ENCODE assay signal across 8 cellular contexts in the genomic region with DNA sequence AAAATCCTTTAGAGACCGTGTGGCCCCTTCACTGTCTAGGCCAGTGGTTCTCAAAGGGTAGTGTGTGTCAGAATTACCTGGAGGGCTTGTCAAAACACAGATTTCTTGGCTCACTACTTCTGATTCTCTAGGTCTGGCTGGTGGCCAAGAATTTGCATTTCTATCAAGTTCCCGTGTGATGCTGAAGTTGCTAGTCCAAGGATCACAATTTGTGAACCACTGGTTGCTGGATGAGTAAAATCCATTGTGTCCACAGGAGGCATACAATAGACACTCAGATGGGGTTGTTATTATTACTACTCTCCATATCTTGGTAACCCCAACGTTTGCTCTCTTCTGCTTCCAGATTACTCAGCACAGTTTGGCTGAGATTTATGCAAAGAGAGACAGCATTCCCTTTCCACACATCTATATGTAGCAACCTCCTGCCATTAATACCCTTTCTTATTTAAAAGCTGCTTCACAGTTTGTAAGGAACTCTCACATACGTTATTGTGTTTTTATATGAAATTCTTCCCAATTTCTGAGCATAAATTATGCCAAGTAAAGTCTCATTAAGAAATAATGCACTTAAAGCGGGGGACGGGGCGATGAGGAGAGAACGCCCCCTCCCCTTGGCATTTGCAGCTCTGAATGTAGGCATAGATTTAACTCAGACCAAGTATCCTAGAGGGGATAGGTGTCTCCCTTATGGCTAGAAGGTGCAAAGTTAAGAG.
DNase-seq lines count a peak whose midpoint lies in the region; ATAC-seq and TF ChIP-seq lines count a peak whose summit lies in the region.

No MANE protein-coding gene starts in this region.

- H3K4me1 Mint-ChIP-seq in activated naive CD4-positive, alpha-beta T cell treated with anti-CD3 and anti-CD28 coated beads, Interleukin-2, amount 10 ng/mL, durations not matched to agents 7 days and 5 days: peaks cover 30% of the 10 kb centered on the region

- H3K9me3 ChIP-seq in SK-N-MC (ENCODE audit: low read depth, low read length) (no peaks in the 10 kb centered on the region), neuron (ENCODE audit: low read length) (no peaks in the 10 kb centered on the region)

- no peaks in the 10 kb centered on the region for H3K36me3 Mint-ChIP-seq in activated naive CD4-positive, alpha-beta T cell treated with anti-CD3 and anti-CD28 coated beads, Interleukin-2, amount 10 ng/mL, durations not matched to agents 7 days and 5 days

- CTCF ChIA-PET in activated naive CD4-positive, alpha-beta T cell treated with anti-CD3 and anti-CD28 coated beads, Interleukin-2, amount 10 ng/mL, durations not matched to agents 7 days and 5 days (lab: Charles Lee): interaction anchor here (0.9 to 7.8 kb wide), 8 partner anchors 9 to 251 kb away, joined by 3 to 224 read pairs (median 5); no protein-coding TSS in a partner anchor

- no peak for DNase-seq in activated naive CD4-positive, alpha-beta T cell treated with anti-CD3 and anti-CD28 coated beads, Interleukin-2, amount 10 ng/mL, durations not matched to agents 7 days and 5 days
- DNase-seq in activated naive CD4-positive, alpha-beta T cell (lab: John Stamatoyannopoulos, UW): no peak
- DNase-seq in SK-N-MC (ENCODE audit: low read depth, low spot score) (no peak), erythroblast (lab: John Stamatoyannopoulos, UW) (peak; percentile 24 to 47), NCI-H1930 (lab: John Stamatoyannopoulos, UW) (no peak)

- H3K27me3 ChIP-seq in neuron (ENCODE audit: insufficient read depth, low read length): peaks cover 14% of the 10 kb centered on the region

- no peak overlapping the region for H3K9ac ChIP-seq in SK-N-MC (ENCODE audit: insufficient read length)

- H3K36me3 ChIP-seq in SK-N-MC (ENCODE audit: insufficient read depth, low read length): no peaks in the 10 kb centered on the region
- H3K36me3 ChIP-seq in neuron (ENCODE audit: insufficient read depth, low read length): no peaks in the 10 kb centered on the region

- no peak for TF ChIP-seq POLR2A in erythroblast (IDR thresholded peaks at IDR 0.05; ENCODE audit: low read length)

- H3K27ac Mint-ChIP-seq in activated naive CD4-positive, alpha-beta T cell treated with anti-CD3 and anti-CD28 coated beads, Interleukin-2, amount 10 ng/mL, durations not matched to agents 7 days and 5 days: no peak overlapping the region

- peak overlapping the region; percentile 74 for H3K4me3 Mint-ChIP-seq in activated naive CD4-positive, alpha-beta T cell treated with anti-CD3 and anti-CD28 coated beads, Interleukin-2, amount 10 ng/mL, durations not matched to agents 7 days and 5 days

- H3K9me3 Mint-ChIP-seq in activated naive CD4-positive, alpha-beta T cell treated with anti-CD3 and anti-CD28 coated beads, Interleukin-2, amount 10 ng/mL, durations not matched to agents 7 days and 5 days: no peaks in the 10 kb centered on the region

- H3K4me1 ChIP-seq in neuron (ENCODE audit: insufficient read depth, low read length): peaks cover 21% of the 10 kb centered on the region

- peak overlapping the region; percentile 95 for H2AFZ ChIP-seq in neuron (ENCODE audit: low read depth, low read length)

- H3K27ac ChIP-seq in SK-N-MC: no peak overlapping the region

- ATAC-seq in GM19351 (IDR thresholded peaks at IDR 0.05; ENCODE audit: unreplicated experiment) (no peak), HG02840 (IDR thresholded peaks at IDR 0.05; ENCODE audit: low FRiP score, unreplicated experiment) (no peak)

- peak overlapping the region; percentile 79 for H3K4me3 ChIP-seq in SK-N-MC
- peak overlapping the region; percentile 75 for H3K4me3 ChIP-seq in neuron (ENCODE audit: low read length)

- peaks cover 55% of the 10 kb centered on the region for H3K27me3 Mint-ChIP-seq in activated naive CD4-positive, alpha-beta T cell treated with anti-CD3 and anti-CD28 coated beads, Interleukin-2, amount 10 ng/mL, durations not matched to agents 7 days and 5 days

Comparison
In these comparisons a context has a peak if more than half of its experiments do, and no peak if none do; other contexts are left out.
1. DNase-seq: peak in erythroblast (2 of 2); none in activated naive CD4-positive, alpha-beta T cell treated with anti-CD3 and anti-CD28 coated beads, Interleukin-2, amount 10 ng/mL, durations not matched to agents 7 days and 5 days (single experiment), activated naive CD4-positive, alpha-beta T cell (0 of 4), SK-N-MC (single experiment) and NCI-H1930 (0 of 2).